29 cellular contexts compared by ENCODE assay signal in the genomic region with DNA sequence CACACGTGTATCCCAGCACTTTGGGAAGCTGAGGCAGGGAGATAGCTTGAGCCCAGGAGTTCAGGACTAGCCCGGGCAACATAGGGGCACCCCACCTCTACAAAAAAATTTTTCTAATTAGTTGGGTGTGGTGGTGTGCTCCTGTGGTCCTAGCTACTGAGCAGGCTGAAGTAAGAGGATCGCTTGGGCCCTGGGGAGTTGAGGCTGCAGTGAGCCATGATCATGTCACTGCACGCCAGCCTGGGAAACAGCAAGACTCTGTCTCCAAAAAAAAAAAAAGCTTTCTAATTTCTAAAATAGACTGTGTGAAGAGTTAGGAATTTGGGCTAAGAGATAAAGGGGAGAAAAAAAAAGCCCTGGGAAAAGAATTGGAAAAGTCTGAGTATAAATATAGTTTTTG. TPM values are rescaled to one million over a fixed set of nuclear protein-coding genes. Genes with fewer than 3 reads are reported as not detected.
DNase-seq lines count a peak whose midpoint lies in the region; ATAC-seq and TF ChIP-seq lines count a peak whose summit lies in the region.
"Had no signal": no experiment of that assay in that cellular context is flagged by ENCODE, and none has a peak within 500 bp of the region (broad histone marks: within the 10 kb centered on the region; RNA-seq: fewer than 3 reads in every experiment).

No MANE protein-coding gene starts in this region.

- no peaks in the 10 kb centered on the region for H3K27me3 ChIP-seq in BLaER1 treated with 17β-estradiol and CSF1 and Interleukin-3, amounts not matched to agents 10 nM and 100 nM
- H3K27me3 ChIP-seq in left ventricle myocardium inferior (ENCODE audit: low read depth) (no peaks in the 10 kb centered on the region), esophagus squamous epithelium (no peaks in the 10 kb centered on the region)
- H3K27me3 ChIP-seq: transverse colon had no signal

- H4K20me1 ChIP-seq in BLaER1 treated with 17β-estradiol and CSF1 and Interleukin-3, amounts not matched to agents 10 nM and 100 nM, result no peaks in the 10 kb centered on the region

- no peaks in the 10 kb centered on the region for H3K4me1 Mint-ChIP-seq in T-helper 17 cell

- TF ChIP-seq CTCF in left ventricle myocardium inferior (IDR thresholded peaks at IDR 0.05; ENCODE audit: borderline replicate concordance), result no peak
- TF ChIP-seq CTCF in esophagus squamous epithelium (IDR thresholded peaks at IDR 0.05), result no peak

- no peak overlapping the region for H3K4me3 Mint-ChIP-seq in T-helper 17 cell
- H3K4me3 Mint-ChIP-seq: activated CD8-positive, alpha-beta memory T cell treated with anti-CD3 and anti-CD28 coated beads, Interleukin-2, amount 10 ng/mL, durations not matched to agents 7 days and 5 days; activated naive CD8-positive, alpha-beta T cell treated with anti-CD3 and anti-CD28 coated beads, Interleukin-2, amount 50 U/mL, for 24 hours; activated T-cell treated with anti-CD3 and anti-CD28 coated beads, Interleukin-2, amount 50 U/mL, for 4 hours; GM23338; HFFc6; natural killer cell had no signal

- DNase-seq in NCI-H526 treated with DMSO at 0.1 percent for 48 hours (lab: John Stamatoyannopoulos, UW), result peak; percentile 43
- no peak for DNase-seq in epithelial cell of prostate (ENCODE audit: low read depth, low spot score)
- peak; percentile 49 for DNase-seq in left ventricle myocardium inferior
- DNase-seq in esophagus squamous epithelium (lab: John Stamatoyannopoulos, UW), result no peak
- DNase-seq in T-helper 17 cell, result no peak
- DNase-seq in SIG-M5 (lab: John Stamatoyannopoulos, UW), result no peak
- DNase-seq in HCEC 1CT, result no peak
- DNase-seq: activated CD4-positive, alpha-beta T cell treated with anti-CD3 and anti-CD28 coated beads, Interleukin-2, amount 50 U/mL, for 4 hours; activated CD8-positive, alpha-beta memory T cell treated with anti-CD3 and anti-CD28 coated beads, Interleukin-2, amount 10 ng/mL, durations not matched to agents 7 days and 5 days; activated naive CD4-positive, alpha-beta T cell; activated naive CD8-positive, alpha-beta T cell treated with anti-CD3 and anti-CD28 coated beads, Interleukin-2, amount 50 U/mL, for 24 hours; activated T-cell treated with anti-CD3 and anti-CD28 coated beads, Interleukin-2, amount 50 U/mL, for 4 hours; dermis blood vessel endothelial cell; HFFc6; islet precursor cell; lower lobe of right lung; natural killer cell; NCI-H2029 treated with DMSO at 0.1 percent for 48 hours; nucleus accumbens; stimulated activated CD4-positive, alpha-beta T cell treated with anti-CD3 and anti-CD28 coated beads, Interleukin-15, amount 100 ng/mL, for 24 hours; stimulated activated CD4-positive, alpha-beta T cell treated with anti-CD3 and anti-CD28 coated beads, Interleukin-4, amount 100 ng/mL, for 4 hours; transverse colon had no signal

- peak overlapping the region in 9 of 11 experiments; percentile 11 to 68 (median 49); a peak in 13 of 22 replicates for H3K4me2 ChIP-seq in BLaER1 treated with 17β-estradiol and CSF1 and Interleukin-3, amounts not matched to agents 10 nM and 100 nM
- H3K4me2 ChIP-seq: GM23338 had no signal

- ATAC-seq in T-helper 17 cell, result no peak
- ATAC-seq: activated CD4-positive, CD25-positive, alpha-beta regulatory T cell treated with anti-CD3 and anti-CD28 coated beads, Interleukin-2, amount 50 U/mL, for 24 hours; activated CD8-positive, alpha-beta memory T cell treated with anti-CD3 and anti-CD28 coated beads, Interleukin-2, amount 10 ng/mL, durations not matched to agents 7 days and 5 days; activated naive CD8-positive, alpha-beta T cell treated with anti-CD3 and anti-CD28 coated beads, Interleukin-2, amount 50 U/mL, for 24 hours; activated T-cell treated with anti-CD3 and anti-CD28 coated beads, Interleukin-2, amount 50 U/mL, for 4 hours; GM12878; GM23338; K562; lower lobe of right lung; natural killer cell had no signal

- intact Hi-C loops in left ventricle myocardium inferior (cut with micrococcal nuclease), result no loop called here
- intact Hi-C loops in esophagus squamous epithelium (cut with DNase I), result no loop called here

- no peak for TF ChIP-seq POLR2A in esophagus squamous epithelium (IDR thresholded peaks at IDR 0.05)

- no peaks in the 10 kb centered on the region for H3K36me3 Mint-ChIP-seq in T-helper 17 cell (ENCODE audit: low read depth)
- H3K36me3 Mint-ChIP-seq: activated CD8-positive, alpha-beta memory T cell treated with anti-CD3 and anti-CD28 coated beads, Interleukin-2, amount 10 ng/mL, durations not matched to agents 7 days and 5 days; natural killer cell had no signal

- no peaks in the 10 kb centered on the region for H3K9me3 ChIP-seq in BLaER1 treated with 17β-estradiol and CSF1 and Interleukin-3, amounts not matched to agents 10 nM and 100 nM (replicated peaks in 1 of 11)
- no peaks in the 10 kb centered on the region for H3K9me3 ChIP-seq in left ventricle myocardium inferior (replicated peaks)
- H3K9me3 ChIP-seq in esophagus squamous epithelium, result no peaks in the 10 kb centered on the region
- no peaks in the 10 kb centered on the region for H3K9me3 ChIP-seq in T-helper 17 cell (ENCODE audit: control insufficient read depth, low read length, poor library complexity, severe bottlenecking)
- H3K9me3 ChIP-seq: lower lobe of right lung, prostate gland, transverse colon had no signal

- no peaks in the 10 kb centered on the region for H3K36me3 ChIP-seq in BLaER1 treated with 17β-estradiol and CSF1 and Interleukin-3, amounts not matched to agents 10 nM and 100 nM
- no peaks in the 10 kb centered on the region for H3K36me3 ChIP-seq in left ventricle myocardium inferior
- no peaks in the 10 kb centered on the region for H3K36me3 ChIP-seq in esophagus squamous epithelium
- H3K36me3 ChIP-seq: lower lobe of right lung, prostate gland, transverse colon had no signal

- WGBS in esophagus squamous epithelium, 2 donors, result 41 to 52% methylated on average over 3 to 4 of the region's 4 CpGs

- no peak overlapping the region for H3K27ac ChIP-seq in BLaER1 treated with 17β-estradiol and CSF1 and Interleukin-3, amounts not matched to agents 10 nM and 100 nM
- peak overlapping the region; percentile 53 for H3K27ac ChIP-seq in epithelial cell of prostate
- peak overlapping the region; percentile 74 for H3K27ac ChIP-seq in left ventricle myocardium inferior (replicated peaks)
- peak overlapping the region in 1 of 4 donors; percentile 38 for H3K27ac ChIP-seq in esophagus squamous epithelium
- H3K27ac ChIP-seq: lower lobe of right lung, prostate gland, SK-N-MC, transverse colon had no signal

- H3K4me1 ChIP-seq in BLaER1 treated with 17β-estradiol and CSF1 and Interleukin-3, amounts not matched to agents 10 nM and 100 nM, result peaks cover 24 to 41% (median 33%) of the 10 kb centered on the region in 10 experiments
- H3K4me1 ChIP-seq in left ventricle myocardium inferior (peaks cover 10% of the 10 kb centered on the region), esophagus squamous epithelium (peaks cover 0 to 34% (median 6%) of the 10 kb centered on the region in 3 donors)
- H3K4me1 ChIP-seq: lower lobe of right lung, prostate gland, transverse colon had no signal

- no peak overlapping the region for H3K4me3 ChIP-seq in BLaER1 treated with 17β-estradiol and CSF1 and Interleukin-3, amounts not matched to agents 10 nM and 100 nM
- no peak overlapping the region for H3K4me3 ChIP-seq in left ventricle myocardium inferior
- H3K4me3 ChIP-seq in esophagus squamous epithelium, result no peak overlapping the region
- H3K4me3 ChIP-seq: GM12878, GM23338, K562, lower lobe of right lung, prostate gland, SK-N-MC, transverse colon had no signal

- H3K27ac Mint-ChIP-seq in T-helper 17 cell, result no peak overlapping the region
- H3K27ac Mint-ChIP-seq: activated CD8-positive, alpha-beta memory T cell treated with anti-CD3 and anti-CD28 coated beads, Interleukin-2, amount 10 ng/mL, durations not matched to agents 7 days and 5 days; activated naive CD8-positive, alpha-beta T cell treated with anti-CD3 and anti-CD28 coated beads, Interleukin-2, amount 50 U/mL, for 24 hours; GM23338; HFFc6; natural killer cell had no signal

- H3K9ac ChIP-seq in BLaER1 treated with 17β-estradiol and CSF1 and Interleukin-3, amounts not matched to agents 10 nM and 100 nM, result no peak overlapping the region

- H3K27me3 Mint-ChIP-seq in T-helper 17 cell, result no peaks in the 10 kb centered on the region
- H3K27me3 Mint-ChIP-seq: activated CD8-positive, alpha-beta memory T cell treated with anti-CD3 and anti-CD28 coated beads, Interleukin-2, amount 10 ng/mL, durations not matched to agents 7 days and 5 days; activated naive CD8-positive, alpha-beta T cell treated with anti-CD3 and anti-CD28 coated beads, Interleukin-2, amount 50 U/mL, for 24 hours had no signal

RNA-seq across cellular contexts. Expression of a gene that starts 51.9 kb away (rescaled TPM):
- 30.2 TPM for total RNA-seq in left ventricle myocardium inferior
- total RNA-seq in esophagus squamous epithelium, result 10 to 100 TPM; 36.7 to 69.8 (median 67.7) TPM
- 10 to 100 TPM; 22.0 to 29.0 TPM for total RNA-seq in T-helper 17 cell

Comparison
In these comparisons a context has a peak if more than half of its experiments do, and no peak if none do; other contexts are left out.
1. H3K27ac ChIP-seq: peak in epithelial cell of prostate (single experiment) and left ventricle myocardium inferior (single experiment); none in BLaER1 treated with 17β-estradiol and CSF1 and Interleukin-3, amounts not matched to agents 10 nM and 100 nM (0 of 11).
2. DNase-seq: peak in NCI-H526 treated with DMSO at 0.1 percent for 48 hours (single experiment) and left ventricle myocardium inferior (single experiment); none in epithelial cell of prostate (single experiment), esophagus squamous epithelium (single experiment), T-helper 17 cell (0 of 3), SIG-M5 (single experiment) and HCEC 1CT (single experiment).